Comparison of ENCODE assay signal across 22 cellular contexts in genomic region chr7:151279868-151280267, GRCh38.
"Had no signal": no experiment of that assay in that cellular context is flagged by ENCODE, and none has a peak within 500 bp of the region (broad histone marks: within the 10 kb centered on the region; RNA-seq: fewer than 3 reads in every experiment).

No MANE protein-coding gene starts in this region.

- H3K27ac ChIP-seq: colonic mucosa, epithelial cell of prostate, esophagus squamous epithelium, gastrocnemius medialis, heart right ventricle, left ventricle myocardium inferior, lower lobe of right lung had no signal

- H3K36me3 ChIP-seq: colonic mucosa, esophagus squamous epithelium, gastrocnemius medialis, heart right ventricle, left ventricle myocardium inferior, lower lobe of right lung had no signal

- H3K27ac Mint-ChIP-seq: dendritic cell treated with granulocyte-macrophage colony-stimulating factor and Interleukin-4, amounts not matched to agents 40 ng/mL and 50 ng/mL, for 4 days; effector memory CD8-positive, alpha-beta T cell; endodermal cell had no signal

- H3K9me3 Mint-ChIP-seq: dendritic cell treated with granulocyte-macrophage colony-stimulating factor and Interleukin-4, amounts not matched to agents 40 ng/mL and 50 ng/mL, for 4 days; effector memory CD8-positive, alpha-beta T cell had no signal

- H3K27me3 ChIP-seq: gastrocnemius medialis had no signal

- ATAC-seq: effector memory CD8-positive, alpha-beta T cell; esophagus mucosa; heart right ventricle; left cardiac atrium; lower lobe of right lung had no signal

- DNase-seq: colonic mucosa; cortex of kidney; effector CD8-positive, alpha-beta T cell; effector memory CD8-positive, alpha-beta T cell; endodermal cell; erythroblast; esophagus squamous epithelium; foreskin fibroblast; foreskin melanocyte; gastrocnemius medialis; glutamatergic neuron; head of caudate nucleus; heart right ventricle; hippocampal formation; left cardiac atrium; left ventricle myocardium inferior; lower lobe of right lung; mesendoderm; midbrain had no signal

- H3K4me3 Mint-ChIP-seq: dendritic cell treated with granulocyte-macrophage colony-stimulating factor and Interleukin-4, amounts not matched to agents 40 ng/mL and 50 ng/mL, for 4 days; effector memory CD8-positive, alpha-beta T cell; endodermal cell had no signal

- H3K4me1 ChIP-seq: colonic mucosa had no signal

- H3K9me3 ChIP-seq: colonic mucosa, esophagus squamous epithelium, gastrocnemius medialis, heart right ventricle, left ventricle myocardium inferior, lower lobe of right lung had no signal

- H3K4me3 ChIP-seq: colonic mucosa, esophagus squamous epithelium, gastrocnemius medialis, heart right ventricle, left ventricle myocardium inferior, lower lobe of right lung had no signal
